ENCODE assay signal across 7 cellular contexts in genomic region chr3:119294889-119295769, GRCh38. TPM values are rescaled to one million over a fixed set of nuclear protein-coding genes. Genes with fewer than 3 reads are reported as not detected.
DNase-seq lines count a peak whose midpoint lies in the region; ATAC-seq and TF ChIP-seq lines count a peak whose summit lies in the region.

No MANE protein-coding gene starts in this region.

- TF ChIP-seq EP300 in gastroesophageal sphincter (IDR thresholded peaks at IDR 0.05) (no peak), ovary (IDR thresholded peaks at IDR 0.05) (no peak), upper lobe of left lung (IDR thresholded peaks at IDR 0.05) (no peak)

- DNase-seq in NT2/D1 (ENCODE audit: low read depth, low spot score) (no peak), activated T-helper 1 cell treated with Interleukin-2 at 50 U/mL for 16 hours (ENCODE audit: low read depth) (peak; percentile 20), ovary (peak; percentile 39 to 61 (median 47)), upper lobe of left lung (peak in 1 of 2 donors; percentile 55)

- intact Hi-C loops in ovary (cut with DNase I), result no loop called here

- no peak for TF ChIP-seq POLR2A in gastroesophageal sphincter (IDR thresholded peaks at IDR 0.05)
- TF ChIP-seq POLR2A in ovary (IDR thresholded peaks at IDR 0.05), result no peak
- no peak for TF ChIP-seq POLR2A in upper lobe of left lung (IDR thresholded peaks at IDR 0.05)

- peak overlapping the region; percentile 57 for H3K4me3 ChIP-seq in NT2/D1 (ENCODE audit: insufficient read length, low read depth)
- H3K4me3 ChIP-seq in gastroesophageal sphincter, result peak overlapping the region; percentile 55 to 90
- H3K4me3 ChIP-seq in ovary, result peak overlapping the region; percentile 57
- peak overlapping the region; percentile 79 to 84 (median 81) for H3K4me3 ChIP-seq in upper lobe of left lung

- WGBS in gastroesophageal sphincter (ENCODE audit: low coverage in 1 of 2), 2 donors, result 0 to 1% methylated on average over 12 to 16 of the region's 24 CpGs
- WGBS in ovary, 3 donors, result 0 to 1% (median 1%) methylated on average over 24 of the region's 24 CpGs
- WGBS in upper lobe of left lung, 2 donors, result 3 to 5% methylated on average over 20 to 24 of the region's 24 CpGs

- peak overlapping the region; percentile 71 for H3K9ac ChIP-seq in NT2/D1 (ENCODE audit: insufficient read length, low read depth)

- peaks cover 5% of the 10 kb centered on the region for H3K36me3 ChIP-seq in NT2/D1 (ENCODE audit: insufficient read depth, insufficient read length, low read length)
- H3K36me3 ChIP-seq in gastroesophageal sphincter, result peaks cover 0 to 15% of the 10 kb centered on the region in 2 donors
- no peaks in the 10 kb centered on the region for H3K36me3 ChIP-seq in ovary
- peaks cover 0 to 18% (median 0%) of the 10 kb centered on the region in 4 donors for H3K36me3 ChIP-seq in upper lobe of left lung

- H3K27ac ChIP-seq in gastroesophageal sphincter (peak overlapping the region; percentile 61 to 96 (median 91)), ovary (peak overlapping the region; percentile 80 to 93), upper lobe of left lung (peak overlapping the region; percentile 96 to 98 (median 98))

- TF ChIP-seq CTCF in gastroesophageal sphincter (IDR thresholded peaks at IDR 0.05), result no peak
- no peak for TF ChIP-seq CTCF in ovary (IDR thresholded peaks at IDR 0.05)
- no peak for TF ChIP-seq CTCF in upper lobe of left lung (IDR thresholded peaks at IDR 0.05)

- no peaks in the 10 kb centered on the region for H3K9me3 ChIP-seq in NT2/D1 (ENCODE audit: insufficient read depth, low read length)
- H3K9me3 ChIP-seq in gastroesophageal sphincter, result no peaks in the 10 kb centered on the region
- no peaks in the 10 kb centered on the region for H3K9me3 ChIP-seq in ovary
- H3K9me3 ChIP-seq in upper lobe of left lung, result no peaks in the 10 kb centered on the region

- peaks cover 61% of the 10 kb centered on the region for H3K27me3 ChIP-seq in NT2/D1 (ENCODE audit: insufficient read depth, insufficient read length)
- no peaks in the 10 kb centered on the region for H3K27me3 ChIP-seq in gastroesophageal sphincter
- no peaks in the 10 kb centered on the region for H3K27me3 ChIP-seq in ovary
- no peaks in the 10 kb centered on the region for H3K27me3 ChIP-seq in upper lobe of left lung

- H3K4me1 ChIP-seq in NT2/D1 (ENCODE audit: insufficient read depth, insufficient read length) (no peaks in the 10 kb centered on the region), gastroesophageal sphincter (peaks cover 0 to 57% (median 13%) of the 10 kb centered on the region in 3 donors), ovary (ENCODE audit: insufficient read depth) (peaks cover 5% of the 10 kb centered on the region), upper lobe of left lung (peaks cover 39 to 62% (median 57%) of the 10 kb centered on the region in 4 donors)

- ATAC-seq in GM18517 (IDR thresholded peaks at IDR 0.05; ENCODE audit: unreplicated experiment) (peak; percentile 29), HG02623 (IDR thresholded peaks at IDR 0.05; ENCODE audit: unreplicated experiment) (peak; percentile 21), gastroesophageal sphincter (peak; percentile 24), upper lobe of left lung (ENCODE audit: low FRiP score in 2 of 2) (peak in 1 of 2 donors; percentile 43)

RNA-seq across cellular contexts. Expression of gene ARHGAP31, which starts 0.9 kb away (rescaled TPM):
- total RNA-seq in gastroesophageal sphincter, result 10 to 100 TPM; 19.8 to 28.7 (median 22.6) TPM
- total RNA-seq in ovary, result 10 to 100 TPM in 5 of 7 donors, 1 to 10 TPM in 2; 6.3 to 41.4 (median 21.3) TPM
- polyA plus RNA-seq in ovary, result 10 to 100 TPM in 1 of 2 donors, 1 to 10 TPM in 1; 8.7 to 26.0 TPM
- total RNA-seq in upper lobe of left lung, result 10 to 100 TPM; 47.1 to 91.0 (median 66.2) TPM

RNA-seq across cellular contexts. Expression of gene B4GALT4, which starts 54.5 kb away (rescaled TPM):
- total RNA-seq in gastroesophageal sphincter (10 to 100 TPM; 15.6 to 23.9 (median 17.5) TPM), ovary (10 to 100 TPM; 14.4 to 26.1 (median 23.7) TPM), upper lobe of left lung (10 to 100 TPM in 5 of 6 donors, 1 to 10 TPM in 1; 7.3 to 24.3 (median 16.6) TPM)
- 10 to 100 TPM; 19.5 to 26.6 TPM for polyA plus RNA-seq in ovary
